17 cellular contexts compared by ENCODE assay signal in genomic region chrY:20686674-20687073, GRCh38.
DNase-seq lines count a peak whose midpoint lies in the region; ATAC-seq, FAIRE-seq and TF ChIP-seq lines count a peak whose summit lies in the region.
"Had no signal": no experiment of that assay in that cellular context is flagged by ENCODE, and none has a peak within 500 bp of the region (broad histone marks: within the 10 kb centered on the region; RNA-seq: fewer than 3 reads in every experiment).

No MANE protein-coding gene starts in this region.

- peak overlapping the region; percentile 8 for H3K27ac Mint-ChIP-seq in memory B cell
- H3K27ac Mint-ChIP-seq in neural progenitor cell, result no peak overlapping the region
- H3K27ac Mint-ChIP-seq: CD4-positive, alpha-beta memory T cell had no signal

- H3K4me2 ChIP-seq in neural progenitor cell, result no peak overlapping the region
- H3K4me2 ChIP-seq: A549 had no signal

- H3K36me3 Mint-ChIP-seq in memory B cell (no peaks in the 10 kb centered on the region), neural progenitor cell (no peaks in the 10 kb centered on the region)
- H3K36me3 Mint-ChIP-seq: CD4-positive, alpha-beta memory T cell had no signal

- DNase-seq in GM18507 (ENCODE audit: extremely low spot score, insufficient read length, low read depth), result no peak
- no peak for DNase-seq in memory B cell (ENCODE audit: low spot score in 2 of 2)
- DNase-seq in neural progenitor cell (ENCODE audit: low spot score), result no peak
- DNase-seq: BE2C; CD4-positive, alpha-beta memory T cell; DMS79; Karpas-422 had no signal

- H3K4me1 ChIP-seq in neural progenitor cell, result no peaks in the 10 kb centered on the region
- H3K4me1 ChIP-seq: A549, BE2C had no signal

- peak; percentile 59 for FAIRE-seq in GM18507 (lab: Jason Lieb, UNC)
- FAIRE-seq: A549, GM12891, H54, K562 had no signal

- no peaks in the 10 kb centered on the region for H3K79me2 ChIP-seq in neural progenitor cell (ENCODE audit: low read depth)

- no peaks in the 10 kb centered on the region for H3K9me3 Mint-ChIP-seq in memory B cell
- H3K9me3 Mint-ChIP-seq in neural progenitor cell, result no peaks in the 10 kb centered on the region
- H3K9me3 Mint-ChIP-seq: CD4-positive, alpha-beta memory T cell had no signal

- H3K4me3 Mint-ChIP-seq in memory B cell (no peak overlapping the region), neural progenitor cell (no peak overlapping the region)
- H3K4me3 Mint-ChIP-seq: CD4-positive, alpha-beta memory T cell had no signal

- no peak overlapping the region for H3K9ac ChIP-seq in neural progenitor cell

- H3K36me3 ChIP-seq in neural progenitor cell, result no peaks in the 10 kb centered on the region
- H3K36me3 ChIP-seq: BE2C had no signal

- ATAC-seq in HG02798 (IDR thresholded peaks at IDR 0.05; ENCODE audit: poor library complexity, unreplicated experiment) (peak; percentile 58), HG03442 (IDR thresholded peaks at IDR 0.05; ENCODE audit: unreplicated experiment) (peak; percentile 67), memory B cell (ENCODE audit: low read depth) (no peak), GM18511 (IDR thresholded peaks at IDR 0.05; ENCODE audit: unreplicated experiment) (no peak), GM18861 (IDR thresholded peaks at IDR 0.05; ENCODE audit: unreplicated experiment) (no peak)
- ATAC-seq: A549, K562 had no signal

- H2AFZ ChIP-seq in neural progenitor cell (replicated peaks), result no peak overlapping the region

- TF ChIP-seq CTCF in neural progenitor cell (IDR thresholded peaks at IDR 0.05), result no peak

- H3F3A ChIP-seq in neural progenitor cell (ENCODE audit: low read depth), result no peaks in the 10 kb centered on the region

- H3K27me3 ChIP-seq in neural progenitor cell, result no peaks in the 10 kb centered on the region
- H3K27me3 ChIP-seq: BE2C had no signal

- H4K20me1 ChIP-seq in neural progenitor cell (ENCODE audit: low read depth), result no peaks in the 10 kb centered on the region

- H3K4me3 ChIP-seq in neural progenitor cell, result no peak overlapping the region
- H3K4me3 ChIP-seq: A549, K562 had no signal

- no peak overlapping the region for H3K27ac ChIP-seq in neural progenitor cell
- H3K27ac ChIP-seq: A549, C4-2B, HL-60 had no signal

- H3K27me3 Mint-ChIP-seq in memory B cell, result no peaks in the 10 kb centered on the region
- H3K27me3 Mint-ChIP-seq in neural progenitor cell (ENCODE audit: insufficient read depth, low read depth), result no peaks in the 10 kb centered on the region
- H3K27me3 Mint-ChIP-seq: CD4-positive, alpha-beta memory T cell had no signal

- H3K4me1 Mint-ChIP-seq in memory B cell (peaks cover 21% of the 10 kb centered on the region), neural progenitor cell (no peaks in the 10 kb centered on the region)
- H3K4me1 Mint-ChIP-seq: CD4-positive, alpha-beta memory T cell had no signal

- no peaks in the 10 kb centered on the region for H3K9me3 ChIP-seq in neural progenitor cell (ENCODE audit: low read depth)
- H3K9me3 ChIP-seq: A549, BE2C had no signal

Comparison
In these comparisons a context has a peak if more than half of its experiments do, and no peak if none do; other contexts are left out.
1. ATAC-seq: peak in HG02798 (single experiment) and HG03442 (single experiment); none in memory B cell (single experiment), GM18511 (single experiment) and GM18861 (single experiment).